Comparison of ENCODE assay signal across 1 cellular context in the genomic region with DNA sequence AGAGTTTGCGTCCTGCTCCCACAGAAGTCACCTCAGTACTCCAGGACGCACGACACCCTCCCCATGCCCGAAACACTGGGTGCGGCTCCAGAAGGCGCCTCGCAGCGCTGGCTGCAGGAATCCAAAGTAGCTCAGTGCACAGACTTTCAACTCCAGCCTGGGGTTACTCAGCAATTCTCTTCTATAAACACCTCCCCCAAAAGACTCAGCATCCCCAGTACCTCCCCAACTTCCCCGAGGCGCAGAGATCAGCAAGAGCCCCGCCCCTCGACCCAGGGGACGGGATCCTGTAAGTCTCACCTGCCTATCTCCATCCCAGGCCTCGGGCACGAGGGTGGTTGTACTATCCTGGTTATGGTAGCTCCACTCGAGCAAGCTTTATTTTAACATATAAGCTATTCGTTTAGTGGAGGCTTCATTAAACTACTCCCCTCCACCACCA.
TF ChIP-seq lines count a peak whose summit lies in the region.

No MANE protein-coding gene starts in this region.

TF ChIP-seq in GM23338, 12 proteins besides CTCF, POLR2A, EP300 and RAD21 (continued from another document):
- TF ChIP-seq, protein P1, sequence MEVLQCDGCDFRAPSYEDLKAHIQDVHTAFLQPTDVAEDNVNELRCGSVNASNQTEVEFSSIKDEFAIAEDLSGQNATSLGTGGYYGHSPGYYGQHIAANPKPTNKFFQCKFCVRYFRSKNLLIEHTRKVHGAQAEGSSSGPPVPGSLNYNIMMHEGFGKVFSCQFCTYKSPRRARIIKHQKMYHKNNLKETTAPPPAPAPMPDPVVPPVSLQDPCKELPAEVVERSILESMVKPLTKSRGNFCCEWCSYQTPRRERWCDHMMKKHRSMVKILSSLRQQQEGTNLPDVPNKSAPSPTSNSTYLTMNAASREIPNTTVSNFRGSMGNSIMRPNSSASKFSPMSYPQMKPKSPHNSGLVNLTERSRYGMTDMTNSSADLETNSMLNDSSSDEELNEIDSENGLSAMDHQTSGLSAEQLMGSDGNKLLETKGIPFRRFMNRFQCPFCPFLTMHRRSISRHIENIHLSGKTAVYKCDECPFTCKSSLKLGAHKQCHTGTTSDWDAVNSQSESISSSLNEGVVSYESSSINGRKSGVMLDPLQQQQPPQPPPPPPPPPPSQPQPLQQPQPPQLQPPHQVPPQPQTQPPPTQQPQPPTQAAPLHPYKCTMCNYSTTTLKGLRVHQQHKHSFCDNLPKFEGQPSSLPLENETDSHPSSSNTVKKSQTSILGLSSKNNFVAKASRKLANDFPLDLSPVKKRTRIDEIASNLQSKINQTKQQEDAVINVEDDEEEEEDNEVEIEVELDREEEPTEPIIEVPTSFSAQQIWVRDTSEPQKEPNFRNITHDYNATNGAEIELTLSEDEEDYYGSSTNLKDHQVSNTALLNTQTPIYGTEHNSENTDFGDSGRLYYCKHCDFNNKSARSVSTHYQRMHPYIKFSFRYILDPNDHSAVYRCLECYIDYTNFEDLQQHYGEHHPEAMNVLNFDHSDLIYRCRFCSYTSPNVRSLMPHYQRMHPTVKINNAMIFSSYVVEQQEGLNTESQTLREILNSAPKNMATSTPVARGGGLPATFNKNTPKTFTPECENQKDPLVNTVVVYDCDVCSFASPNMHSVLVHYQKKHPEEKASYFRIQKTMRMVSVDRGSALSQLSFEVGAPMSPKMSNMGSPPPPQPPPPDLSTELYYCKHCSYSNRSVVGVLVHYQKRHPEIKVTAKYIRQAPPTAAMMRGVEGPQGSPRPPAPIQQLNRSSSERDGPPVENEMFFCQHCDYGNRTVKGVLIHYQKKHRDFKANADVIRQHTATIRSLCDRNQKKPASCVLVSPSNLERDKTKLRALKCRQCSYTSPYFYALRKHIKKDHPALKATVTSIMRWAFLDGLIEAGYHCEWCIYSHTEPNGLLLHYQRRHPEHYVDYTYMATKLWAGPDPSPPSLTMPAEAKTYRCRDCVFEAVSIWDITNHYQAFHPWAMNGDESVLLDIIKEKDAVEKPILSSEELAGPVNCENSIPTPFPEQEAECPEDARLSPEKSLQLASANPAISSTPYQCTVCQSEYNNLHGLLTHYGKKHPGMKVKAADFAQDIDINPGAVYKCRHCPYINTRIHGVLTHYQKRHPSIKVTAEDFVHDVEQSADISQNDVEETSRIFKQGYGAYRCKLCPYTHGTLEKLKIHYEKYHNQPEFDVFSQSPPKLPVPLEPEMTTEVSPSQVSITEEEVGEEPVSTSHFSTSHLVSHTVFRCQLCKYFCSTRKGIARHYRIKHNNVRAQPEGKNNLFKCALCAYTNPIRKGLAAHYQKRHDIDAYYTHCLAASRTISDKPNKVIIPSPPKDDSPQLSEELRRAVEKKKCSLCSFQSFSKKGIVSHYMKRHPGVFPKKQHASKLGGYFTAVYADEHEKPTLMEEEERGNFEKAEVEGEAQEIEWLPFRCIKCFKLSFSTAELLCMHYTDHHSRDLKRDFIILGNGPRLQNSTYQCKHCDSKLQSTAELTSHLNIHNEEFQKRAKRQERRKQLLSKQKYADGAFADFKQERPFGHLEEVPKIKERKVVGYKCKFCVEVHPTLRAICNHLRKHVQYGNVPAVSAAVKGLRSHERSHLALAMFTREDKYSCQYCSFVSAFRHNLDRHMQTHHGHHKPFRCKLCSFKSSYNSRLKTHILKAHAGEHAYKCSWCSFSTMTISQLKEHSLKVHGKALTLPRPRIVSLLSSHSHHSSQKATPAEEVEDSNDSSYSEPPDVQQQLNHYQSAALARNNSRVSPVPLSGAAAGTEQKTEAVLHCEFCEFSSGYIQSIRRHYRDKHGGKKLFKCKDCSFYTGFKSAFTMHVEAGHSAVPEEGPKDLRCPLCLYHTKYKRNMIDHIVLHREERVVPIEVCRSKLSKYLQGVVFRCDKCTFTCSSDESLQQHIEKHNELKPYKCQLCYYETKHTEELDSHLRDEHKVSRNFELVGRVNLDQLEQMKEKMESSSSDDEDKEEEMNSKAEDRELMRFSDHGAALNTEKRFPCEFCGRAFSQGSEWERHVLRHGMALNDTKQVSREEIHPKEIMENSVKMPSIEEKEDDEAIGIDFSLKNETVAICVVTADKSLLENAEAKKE (CRISPR knock-in tag; IDR thresholded peaks at IDR 0.05) = no peak
- TF ChIP-seq ZNF114 (CRISPR knock-in tag; IDR thresholded peaks at IDR 0.05) = no peak
- no peak for TF ChIP-seq ZNF331 (CRISPR knock-in tag; IDR thresholded peaks at IDR 0.05; ENCODE audit: low read depth)
- no peak for TF ChIP-seq REST (IDR thresholded peaks at IDR 0.05; ENCODE audit: unreplicated experiment)
- TF ChIP-seq CREB1 (CRISPR knock-in tag; IDR thresholded peaks at IDR 0.05; ENCODE audit: low read depth) = no peak
- no peak for TF ChIP-seq STAT1 (IDR thresholded peaks at IDR 0.05; ENCODE audit: unreplicated experiment)
- no peak for TF ChIP-seq EZH2 (IDR thresholded peaks at IDR 0.05; ENCODE audit: low read depth, unreplicated experiment)
- TF ChIP-seq, protein P2, sequence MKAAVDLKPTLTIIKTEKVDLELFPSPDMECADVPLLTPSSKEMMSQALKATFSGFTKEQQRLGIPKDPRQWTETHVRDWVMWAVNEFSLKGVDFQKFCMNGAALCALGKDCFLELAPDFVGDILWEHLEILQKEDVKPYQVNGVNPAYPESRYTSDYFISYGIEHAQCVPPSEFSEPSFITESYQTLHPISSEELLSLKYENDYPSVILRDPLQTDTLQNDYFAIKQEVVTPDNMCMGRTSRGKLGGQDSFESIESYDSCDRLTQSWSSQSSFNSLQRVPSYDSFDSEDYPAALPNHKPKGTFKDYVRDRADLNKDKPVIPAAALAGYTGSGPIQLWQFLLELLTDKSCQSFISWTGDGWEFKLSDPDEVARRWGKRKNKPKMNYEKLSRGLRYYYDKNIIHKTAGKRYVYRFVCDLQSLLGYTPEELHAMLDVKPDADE (IDR thresholded peaks at IDR 0.05) = no peak
- no peak for TF ChIP-seq EZH2phosphoT487 (IDR thresholded peaks at IDR 0.05; ENCODE audit: unreplicated experiment)
- no peak for TF ChIP-seq JUNB (IDR thresholded peaks at IDR 0.05; ENCODE audit: unreplicated experiment)
- TF ChIP-seq NANOG (IDR thresholded peaks at IDR 0.05; ENCODE audit: borderline replicate concordance) = no peak
